ENCODE assay signal across 20 cellular contexts in the genomic region with DNA sequence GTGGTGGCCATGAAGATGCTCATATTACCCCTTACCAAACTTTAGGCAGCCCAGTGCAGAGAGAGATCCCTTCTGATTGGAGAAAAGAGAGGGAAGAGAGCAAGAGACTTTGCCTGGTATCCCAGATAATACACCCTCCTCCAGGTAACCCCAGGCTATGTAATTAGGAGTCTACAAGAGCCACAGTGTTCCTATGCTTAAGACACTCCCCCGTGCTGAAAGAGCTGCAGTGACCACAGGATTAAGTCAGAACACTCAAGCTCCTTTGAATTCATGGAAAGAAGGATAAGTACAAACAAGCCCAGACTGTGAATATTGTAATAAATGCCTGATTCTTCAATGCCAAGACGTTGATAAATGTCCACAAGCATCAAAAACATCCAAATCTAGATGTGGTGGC. TPM values are rescaled to one million over a fixed set of nuclear protein-coding genes. Genes with fewer than 3 reads are reported as not detected.
A peak's percentile ranks its signal among the peaks of the same experiment; 100 is the strongest.
DNase-seq lines count a peak whose midpoint lies in the region; ATAC-seq lines count a peak whose summit lies in the region.
"Had no signal": no experiment of that assay in that cellular context is flagged by ENCODE, and none has a peak within 500 bp of the region (broad histone marks: within the 10 kb centered on the region; RNA-seq: fewer than 3 reads in every experiment).

No MANE protein-coding gene starts in this region.

- POLR2A ChIA-PET in naive thymus-derived CD4-positive, alpha-beta T cell (lab: Charles Lee), result no interaction called here

- H3K27ac ChIP-seq in epithelial cell of prostate (peak overlapping the region; percentile 26), mesendoderm (ENCODE audit: low read depth, low read length) (no peak overlapping the region)
- no peak overlapping the region for H3K27ac ChIP-seq in naive thymus-derived CD4-positive, alpha-beta T cell (ENCODE audit: low read depth, low read length)

- no peak overlapping the region for H4K5ac ChIP-seq in mesendoderm (ENCODE audit: low read length)

- H3K4ac ChIP-seq in mesendoderm (ENCODE audit: low read depth, low read length), result no peak overlapping the region

- H2BK5ac ChIP-seq in mesendoderm (ENCODE audit: low read length), result no peak overlapping the region

- no peak overlapping the region for H3K18ac ChIP-seq in mesendoderm (ENCODE audit: low read length)

- no peaks in the 10 kb centered on the region for H3K4me1 Mint-ChIP-seq in naive thymus-derived CD4-positive, alpha-beta T cell
- H3K4me1 Mint-ChIP-seq: CD4-positive, CD25-positive, alpha-beta regulatory T cell; CD8-positive, alpha-beta memory T cell; GM23338 had no signal

- H3K27me3 Mint-ChIP-seq in naive thymus-derived CD4-positive, alpha-beta T cell, result no peaks in the 10 kb centered on the region
- H3K27me3 Mint-ChIP-seq: CD4-positive, CD25-positive, alpha-beta regulatory T cell; CD8-positive, alpha-beta memory T cell had no signal

- H3K4me1 ChIP-seq in mesendoderm (ENCODE audit: control insufficient read depth, low read depth, low read length), result no peaks in the 10 kb centered on the region
- no peaks in the 10 kb centered on the region for H3K4me1 ChIP-seq in naive thymus-derived CD4-positive, alpha-beta T cell (ENCODE audit: control insufficient read depth in 2 of 2, insufficient read depth in 2 of 2, low read length in 2 of 2)
- H3K4me1 ChIP-seq: BE2C had no signal

- no peak overlapping the region for H2BK120ac ChIP-seq in mesendoderm (ENCODE audit: low read depth, low read length)

- no peaks in the 10 kb centered on the region for H3K79me1 ChIP-seq in mesendoderm (ENCODE audit: low read length)

- DNase-seq in NCI-H69 (lab: John Stamatoyannopoulos, UW) (peak; percentile 1), amniotic epithelial cell (ENCODE audit: low read depth) (peak; percentile 5), epithelial cell of prostate (ENCODE audit: low read depth, low spot score) (peak; percentile 20), mesendoderm (peak; percentile 11), SK-N-DZ (ENCODE audit: low spot score) (no peak), cerebellar nuclear complex (lab: John Stamatoyannopoulos, UW) (no peak)
- no peak for DNase-seq in naive thymus-derived CD4-positive, alpha-beta T cell
- DNase-seq in activated CD8-positive, alpha-beta memory T cell treated with anti-CD3 and anti-CD28 coated beads, Interleukin-2, amount 50 U/mL, for 48 hours, result no peak
- DNase-seq: ACHN; BE2C; C1 segment of cervical spinal cord; CD4-positive, CD25-positive, alpha-beta regulatory T cell; CD8-positive, alpha-beta memory T cell; COR-L47; DMS 273 treated with DMSO at 0.1 percent for 48 hours; DMS53; DND-41; EL; H7 had no signal

- H3K56ac ChIP-seq in mesendoderm (ENCODE audit: low read length), result no peak overlapping the region

- no CpG with 5 or more reads among the region's 2 CpGs for WGBS in mesendoderm (ENCODE audit: extremely low coverage, insufficient coverage, low lambda C conversion rate)

- H3K9me3 ChIP-seq in naive thymus-derived CD4-positive, alpha-beta T cell (ENCODE audit: control insufficient read depth in 2 of 3, low read length in 3 of 3), result peaks cover 0 to 4% (median 0%) of the 10 kb centered on the region in 3 experiments
- H3K9me3 ChIP-seq: BE2C had no signal

- no peak overlapping the region for H2BK15ac ChIP-seq in mesendoderm (replicated peaks; ENCODE audit: low read depth)

- CTCF ChIA-PET in naive thymus-derived CD4-positive, alpha-beta T cell (lab: Charles Lee), result no interaction called here

- H3K36me3 Mint-ChIP-seq in naive thymus-derived CD4-positive, alpha-beta T cell, result no peaks in the 10 kb centered on the region
- H3K36me3 Mint-ChIP-seq: CD4-positive, CD25-positive, alpha-beta regulatory T cell; CD8-positive, alpha-beta memory T cell had no signal

- H3K9ac ChIP-seq in mesendoderm (ENCODE audit: low read length), result no peak overlapping the region

- peaks cover 0 to 32% (median 7%) of the 10 kb centered on the region in 11 donors for H3K9me3 Mint-ChIP-seq in naive thymus-derived CD4-positive, alpha-beta T cell

- no peaks in the 10 kb centered on the region for H3K27me3 ChIP-seq in mesendoderm (ENCODE audit: insufficient read depth, low read length, poor library complexity)
- no peaks in the 10 kb centered on the region for H3K27me3 ChIP-seq in naive thymus-derived CD4-positive, alpha-beta T cell (ENCODE audit: control insufficient read depth in 2 of 2, insufficient read depth in 2 of 2, low read length in 2 of 2)
- H3K27me3 ChIP-seq: BE2C had no signal

- no peak overlapping the region for H4K8ac ChIP-seq in mesendoderm (ENCODE audit: low read depth, low read length)

- H3K36me3 ChIP-seq in mesendoderm (ENCODE audit: control insufficient read depth, insufficient read depth, low read length), result no peaks in the 10 kb centered on the region
- no peaks in the 10 kb centered on the region for H3K36me3 ChIP-seq in naive thymus-derived CD4-positive, alpha-beta T cell (ENCODE audit: control insufficient read depth in 2 of 3, insufficient read depth in 3 of 3, low read length in 3 of 3)
- H3K36me3 ChIP-seq: BE2C had no signal

- no peak overlapping the region for H2AK5ac ChIP-seq in mesendoderm (ENCODE audit: low read length)

- no peak overlapping the region for H3K4me2 ChIP-seq in mesendoderm (ENCODE audit: low read length)
- H3K4me2 ChIP-seq: GM23338 had no signal

- H3K4me3 Mint-ChIP-seq in naive thymus-derived CD4-positive, alpha-beta T cell, result no peak overlapping the region
- H3K4me3 Mint-ChIP-seq: CD4-positive, CD25-positive, alpha-beta regulatory T cell; CD8-positive, alpha-beta memory T cell; GM23338 had no signal

- no peak overlapping the region for H3K27ac Mint-ChIP-seq in naive thymus-derived CD4-positive, alpha-beta T cell
- H3K27ac Mint-ChIP-seq: CD4-positive, CD25-positive, alpha-beta regulatory T cell; CD8-positive, alpha-beta memory T cell; GM23338 had no signal

- no peaks in the 10 kb centered on the region for H3K79me2 ChIP-seq in mesendoderm (ENCODE audit: control insufficient read depth, insufficient read depth, low read length)

- no peak overlapping the region for H3K4me3 ChIP-seq in mesendoderm (ENCODE audit: low read length)
- H3K4me3 ChIP-seq in naive thymus-derived CD4-positive, alpha-beta T cell (ENCODE audit: low read length), result no peak overlapping the region
- H3K4me3 ChIP-seq: GM23338 had no signal

- intact Hi-C loops in naive thymus-derived CD4-positive, alpha-beta T cell (cut with micrococcal nuclease), result no loop called here

- ATAC-seq in naive thymus-derived CD4-positive, alpha-beta T cell, result no peak
- ATAC-seq: GM23338 had no signal

- no peak overlapping the region for H3K23ac ChIP-seq in mesendoderm (ENCODE audit: low read length)

RNA-seq across cellular contexts. Expression of a gene that starts 41.4 kb away (rescaled TPM):
- 3.8 TPM for polyA plus RNA-seq in mesendoderm (2013, experiment 1 of 2)
- polyA plus RNA-seq in mesendoderm (2013, experiment 2 of 2), result 4.4 TPM
- 0.39 and 0.63 TPM in 2 replicates for polyA plus RNA-seq in SK-N-DZ (2014; cell fraction: cytosol; rRNA removed)
- polyA plus RNA-seq in SK-N-DZ (2014; cell fraction: nucleus; rRNA removed), result 0.13 and 0.46 TPM in 2 replicates
- not detected for total RNA-seq in naive thymus-derived CD4-positive, alpha-beta T cell
- not detected for polyA plus RNA-seq in naive thymus-derived CD4-positive, alpha-beta T cell
- total RNA-seq: CD4-positive, CD25-positive, alpha-beta regulatory T cell; CD8-positive, alpha-beta memory T cell had no signal
- polyA plus RNA-seq: CD4-positive, CD25-positive, alpha-beta regulatory T cell; CD8-positive, alpha-beta memory T cell had no signal

Comparison
In these comparisons a context has a peak if more than half of its experiments do, and no peak if none do; other contexts are left out.
1. DNase-seq: peak in NCI-H69 (single experiment), amniotic epithelial cell (single experiment), epithelial cell of prostate (single experiment) and mesendoderm (single experiment); none in SK-N-DZ (single experiment), cerebellar nuclear complex (0 of 2), naive thymus-derived CD4-positive, alpha-beta T cell (0 of 9) and activated CD8-positive, alpha-beta memory T cell treated with anti-CD3 and anti-CD28 coated beads, Interleukin-2, amount 50 U/mL, for 48 hours (single experiment).